In genomic region chr6:99613398-99613704, GRCh38 we compare ENCODE assay signal across 8 cellular contexts. TPM values are rescaled to one million over a fixed set of nuclear protein-coding genes. Genes with fewer than 3 reads are reported as not detected.
DNase-seq lines count a peak whose midpoint lies in the region; ATAC-seq and TF ChIP-seq lines count a peak whose summit lies in the region.

No MANE protein-coding gene starts in this region.

- H3K9me3 ChIP-seq in lung (ENCODE audit: control insufficient read depth in 2 of 2, insufficient read depth in 1 of 2, low read length in 1 of 2) (peaks cover 0 to 12% of the 10 kb centered on the region in 2 donors), vagina (no peaks in the 10 kb centered on the region)

- H3K27me3 ChIP-seq in lung (ENCODE audit: control insufficient read depth, insufficient read depth) (peaks cover 4% of the 10 kb centered on the region), vagina (peaks cover 46% of the 10 kb centered on the region)

- DNase-seq in ACHN (peak; percentile 13), GM13976 (ENCODE audit: low spot score) (peak; percentile 81), NCI-H345 (lab: John Stamatoyannopoulos, UW) (peak; percentile 73), cardiac fibroblast (ENCODE audit: low read depth in 2 of 2) (peak; percentile 31 to 38), lung (ENCODE audit: low spot score) (no peak), vagina (ENCODE audit: extremely low spot score in 2 of 2) (no peak), hippocampal formation (lab: John Stamatoyannopoulos, UW) (no peak)

- H3K4me3 ChIP-seq in cardiac fibroblast (replicated peaks in 1 of 2; ENCODE audit: low read depth in 2 of 2, low read length in 2 of 2) (peak overlapping the region in 1 of 2 donors; percentile 19), lung (no peak overlapping the region), vagina (peak overlapping the region; percentile 40 to 49)

- intact Hi-C loops in vagina (cut with DNase I): no loop called here

- 1 to 3% methylated on average over 20 to 38 of the region's 38 CpGs for WGBS in lung, 2 donors

- H3K27ac ChIP-seq in lung (ENCODE audit: low read depth in 1 of 2, low read length in 1 of 2) (no peak overlapping the region), vagina (no peak overlapping the region)

- no peak for TF ChIP-seq POLR2A in vagina (IDR thresholded peaks at IDR 0.05)

- H3K4me1 ChIP-seq in lung (ENCODE audit: control insufficient read depth in 2 of 2, insufficient read depth in 2 of 2, low read length in 2 of 2) (peaks cover 0 to 19% of the 10 kb centered on the region in 2 donors), vagina (peaks cover 21% of the 10 kb centered on the region)

- ATAC-seq in HG02798 (IDR thresholded peaks at IDR 0.05; ENCODE audit: poor library complexity, unreplicated experiment) (peak; percentile 52), lung (ENCODE audit: insufficient read depth, low FRiP score) (peak; percentile 62)

- H3K36me3 ChIP-seq in lung (ENCODE audit: control insufficient read depth in 2 of 2, insufficient read depth in 2 of 2, low read length in 2 of 2) (no peaks in the 10 kb centered on the region), vagina (no peaks in the 10 kb centered on the region)

- in situ Hi-C loops in ACHN (cut with HindIII; ENCODE audit: low pct_ligation_motif_present, low pct_unique_long_range_greater_than_20kb, low sequenced_read_pairs): loop anchor here (25.0 kb wide), 1 partner anchor 124 kb away; no protein-coding TSS in a partner anchor
- in situ Hi-C loops in GM13976 (cut with MboI; ENCODE audit: low sequenced_read_pairs, unreplicated experiment): loop anchor here (25.0 kb wide), 1 partner anchor 849 kb away; the partner anchor contains the start of gene SIM1

- TF ChIP-seq CTCF in GM13976 (IDR thresholded peaks at IDR 0.05; ENCODE audit: borderline replicate concordance, control extremely low read depth, extremely low read depth, insufficient read depth, missing control alignments) (peak; percentile 77), cardiac fibroblast (IDR thresholded peaks at IDR 0.05; ENCODE audit: low read depth, low read length) (peak; percentile 24), lung (IDR thresholded peaks at IDR 0.05; ENCODE audit: control extremely low read depth, extremely low read depth) (no peak), vagina (IDR thresholded peaks at IDR 0.05) (no peak)

RNA-seq across cellular contexts. Expression of gene PRDM13, which starts 6.7 kb away (rescaled TPM):
- not detected for total RNA-seq in lung
- polyA plus RNA-seq in lung: not detected
- not detected for total RNA-seq in vagina

RNA-seq across cellular contexts. Expression of gene CCNC, which starts 44.9 kb away (rescaled TPM):
- total RNA-seq in lung: 10 to 100 TPM; 46.4 to 68.0 TPM
- 10 to 100 TPM; 26.7 to 30.0 TPM for polyA plus RNA-seq in lung
- total RNA-seq in vagina: 47.4 TPM

Comparison
In these comparisons a context has a peak if more than half of its experiments do, and no peak if none do; other contexts are left out.
1. DNase-seq: peak in ACHN (single experiment), GM13976 (single experiment), NCI-H345 (single experiment) and cardiac fibroblast (2 of 2); none in lung (single experiment), vagina (0 of 2) and hippocampal formation (0 of 2).
2. CTCF ChIP-seq: peak in GM13976 (single experiment) and cardiac fibroblast (single experiment); none in lung (single experiment) and vagina (0 of 3).